Comparison of ENCODE assay signal across 3 cellular contexts in genomic region chr15:55526559-55527036, GRCh38.
TF ChIP-seq lines count a peak whose summit lies in the region.

No MANE protein-coding gene starts in this region.

TF ChIP-seq in GM12891, 5 proteins besides CTCF, POLR2A, EP300 and RAD21:
- TF ChIP-seq SPI1 (IDR thresholded peaks at IDR 0.05; ENCODE audit: low read depth, low read length): peak; percentile 67
- TF ChIP-seq TAF1 (IDR thresholded peaks at IDR 0.05; ENCODE audit: low read depth, low read length): no peak

TF ChIP-seq in K562, 482 proteins besides CTCF, POLR2A, EP300 and RAD21 (continues in another document):
- TF ChIP-seq REST (CRISPR knock-in tag; IDR thresholded peaks at IDR 0.05; ENCODE audit: low read depth) (no peak), YY1 (IDR thresholded peaks at IDR 0.05; ENCODE audit: borderline replicate concordance in 1 of 3, control insufficient read depth in 1 of 3, extremely low read depth in 1 of 3, insufficient read depth in 3 of 3, insufficient read length in 1 of 3, insufficient replicate concordance in 2 of 3, low read depth in 1 of 3, low read length in 2 of 3) (peak in 1 of 3 experiments; percentile 53), GTF2B (IDR thresholded peaks at IDR 0.05; ENCODE audit: extremely low read depth, insufficient read length) (no peak), TCF7 (IDR thresholded peaks at IDR 0.05; ENCODE audit: borderline replicate concordance) (no peak), E2F6 (IDR thresholded peaks at IDR 0.05; ENCODE audit: borderline replicate concordance in 1 of 2, extremely low read depth in 1 of 2, insufficient read depth in 1 of 2, insufficient read length in 1 of 2, low read depth in 1 of 2, low read length in 1 of 2, poor library complexity in 1 of 2, severe bottlenecking in 1 of 2) (peak; percentile 65 to 86), ZBTB1 (CRISPR knock-in tag; IDR thresholded peaks at IDR 0.05; ENCODE audit: borderline replicate concordance, low read depth) (no peak), CBX5 (IDR thresholded peaks at IDR 0.05; ENCODE audit: borderline replicate concordance, low read depth) (no peak), EGR1 (conservative IDR thresholded peaks at IDR 0.05) (no peak), KLF6 (CRISPR knock-in tag; IDR thresholded peaks at IDR 0.05; ENCODE audit: borderline replicate concordance) (no peak), EP400 (IDR thresholded peaks at IDR 0.05) (peak; percentile 53; the same call in 1 of the 2 replicates), CREB3 (tag; conservative IDR thresholded peaks at IDR 0.05; ENCODE audit: low read depth) (no peak), NR3C1 (CRISPR knock-in tag; IDR thresholded peaks at IDR 0.05) (no peak), CTCFL (IDR thresholded peaks at IDR 0.05; ENCODE audit: borderline replicate concordance, insufficient read depth, low read depth, low read length, poor library complexity, severe bottlenecking) (no peak), MCM7 (IDR thresholded peaks at IDR 0.05) (no peak), CCNT2 (IDR thresholded peaks at IDR 0.05; ENCODE audit: borderline replicate concordance, extremely low read depth, insufficient read length, low read depth, low read length) (no peak), USF2 (CRISPR knock-in tag; IDR thresholded peaks at IDR 0.05) (peak; percentile 68), ESRRA (IDR thresholded peaks at IDR 0.05; ENCODE audit: borderline replicate concordance, low read depth) (no peak), CBX8 (IDR thresholded peaks at IDR 0.05; ENCODE audit: borderline replicate concordance, extremely low read depth, low read depth, low read length, poor library complexity, severe bottlenecking) (no peak), ZNF695 (CRISPR knock-in tag; IDR thresholded peaks at IDR 0.05) (no peak)

TF ChIP-seq in HepG2, 621 proteins besides CTCF, POLR2A, EP300 and RAD21 (continues in another document):
- TF ChIP-seq ZNF530 (CRISPR knock-in tag; IDR thresholded peaks at IDR 0.05; ENCODE audit: low read depth) (no peak), ZNF569 (CRISPR knock-in tag; IDR thresholded peaks at IDR 0.05; ENCODE audit: borderline replicate concordance) (no peak), ZMAT3 (CRISPR knock-in tag; conservative IDR thresholded peaks at IDR 0.05) (no peak), SIX4 (CRISPR knock-in tag; IDR thresholded peaks at IDR 0.05) (no peak), TBX3 (IDR thresholded peaks at IDR 0.05; ENCODE audit: borderline replicate concordance) (no peak), GATAD2A (CRISPR knock-in tag; IDR thresholded peaks at IDR 0.05) (0 out of 2 replicates have a peak, but pooled peaks have one; percentile 21), MNT (IDR thresholded peaks at IDR 0.05) (peak; percentile 42; the same call in 1 of the 2 replicates), ZNF775 (CRISPR knock-in tag; IDR thresholded peaks at IDR 0.05; ENCODE audit: borderline replicate concordance) (no peak), ZNF275 (CRISPR knock-in tag; IDR thresholded peaks at IDR 0.05; ENCODE audit: borderline replicate concordance) (no peak), KLF11 (CRISPR knock-in tag; IDR thresholded peaks at IDR 0.05) (no peak), ZNF318 (CRISPR knock-in tag; IDR thresholded peaks at IDR 0.05) (no peak; the same call in 1 of the 2 replicates), ZNF280B (CRISPR knock-in tag; IDR thresholded peaks at IDR 0.05; ENCODE audit: borderline replicate concordance) (no peak), NFYB (CRISPR knock-in tag; IDR thresholded peaks at IDR 0.05) (no peak), MLX (CRISPR knock-in tag; IDR thresholded peaks at IDR 0.05) (peak; percentile 42; the same call in 1 of the 2 replicates), NR0B2 (CRISPR knock-in tag; IDR thresholded peaks at IDR 0.05) (peak; percentile 78; the same call in 1 of the 2 replicates), PLSCR1 (CRISPR knock-in tag; IDR thresholded peaks at IDR 0.05; ENCODE audit: borderline replicate concordance) (no peak), ZBTB42 (CRISPR knock-in tag; IDR thresholded peaks at IDR 0.05) (no peak), JDP2 (CRISPR knock-in tag; IDR thresholded peaks at IDR 0.05; ENCODE audit: borderline replicate concordance) (no peak), GLI4 (CRISPR knock-in tag; IDR thresholded peaks at IDR 0.05; ENCODE audit: borderline replicate concordance) (no peak), FOSL1 (CRISPR knock-in tag; IDR thresholded peaks at IDR 0.05; ENCODE audit: borderline replicate concordance) (no peak), ZNF570 (CRISPR knock-in tag; IDR thresholded peaks at IDR 0.05; ENCODE audit: borderline replicate concordance) (no peak), ZBTB25 (CRISPR knock-in tag; IDR thresholded peaks at IDR 0.05) (no peak), SOX13 (IDR thresholded peaks at IDR 0.05) (no peak), SOX13 (CRISPR knock-in tag; conservative IDR thresholded peaks at IDR 0.05 in 1 of 2, IDR thresholded peaks at IDR 0.05 in 1 of 2) (no peak), LRRFIP1 (CRISPR knock-in tag; conservative IDR thresholded peaks at IDR 0.05) (no peak), ZNF883 (CRISPR knock-in tag; IDR thresholded peaks at IDR 0.05; ENCODE audit: not compliant biosample characterization) (peak; percentile 67), ZSCAN22 (CRISPR knock-in tag; IDR thresholded peaks at IDR 0.05) (no peak), ZBTB7B (CRISPR knock-in tag; IDR thresholded peaks at IDR 0.05) (no peak), SP5 (CRISPR knock-in tag; IDR thresholded peaks at IDR 0.05; ENCODE audit: borderline replicate concordance, low read depth) (no peak)
